In the genomic region with DNA sequence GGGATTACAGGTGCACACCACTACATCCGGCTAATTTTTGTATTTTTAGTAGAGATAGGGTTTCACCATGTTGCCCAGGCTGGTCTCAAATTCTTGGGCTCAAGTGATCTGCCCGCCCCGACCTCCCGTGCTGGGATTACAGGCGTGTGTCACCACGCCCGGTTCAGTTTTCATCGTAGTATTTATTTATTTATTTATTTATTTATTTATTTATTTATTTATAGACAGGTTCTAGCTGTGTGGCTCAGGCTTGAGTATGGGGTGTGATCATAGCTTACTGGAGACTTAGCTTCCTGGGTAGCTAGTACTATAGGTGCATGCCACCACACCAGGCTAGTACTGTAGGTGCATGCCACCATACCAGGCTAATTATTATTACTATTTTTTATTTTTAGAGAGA, we compare ENCODE assay signal across 15 cellular contexts.
"Had no signal": no experiment of that assay in that cellular context is flagged by ENCODE, and none has a peak within 500 bp of the region (broad histone marks: within the 10 kb centered on the region; RNA-seq: fewer than 3 reads in every experiment).

No MANE protein-coding gene starts in this region.

- H3K27me3 Mint-ChIP-seq: dendritic cell treated with granulocyte-macrophage colony-stimulating factor and Interleukin-4, amounts not matched to agents 40 ng/mL and 50 ng/mL, for 4 days had no signal

- H3K9me3 ChIP-seq: colonic mucosa, esophagus squamous epithelium, gastrocnemius medialis, left lung, lower lobe of right lung, mucosa of descending colon had no signal

- H3K36me3 Mint-ChIP-seq: memory B cell, naive B cell had no signal

- H3K4me3 ChIP-seq: colonic mucosa, esophagus squamous epithelium, gastrocnemius medialis, heart right ventricle, left lung, lower lobe of right lung, mucosa of descending colon had no signal

- H3K4me1 Mint-ChIP-seq: endodermal cell, memory B cell, naive B cell had no signal

- H3K4me1 ChIP-seq: colonic mucosa, gastrocnemius medialis, lower lobe of right lung had no signal

- H3K27ac ChIP-seq: colonic mucosa, epithelial cell of prostate, esophagus squamous epithelium, gastrocnemius medialis, heart right ventricle, left lung, lower lobe of right lung had no signal

- H3K27ac Mint-ChIP-seq: dendritic cell treated with granulocyte-macrophage colony-stimulating factor and Interleukin-4, amounts not matched to agents 40 ng/mL and 50 ng/mL, for 4 days; effector memory CD8-positive, alpha-beta T cell; endodermal cell; memory B cell had no signal

- DNase-seq: cortex of kidney, esophagus squamous epithelium, kidney, left lung, lower lobe of right lung had no signal

- H3K9me3 Mint-ChIP-seq: dendritic cell treated with granulocyte-macrophage colony-stimulating factor and Interleukin-4, amounts not matched to agents 40 ng/mL and 50 ng/mL, for 4 days; effector memory CD8-positive, alpha-beta T cell; endodermal cell had no signal

- H3K4me3 Mint-ChIP-seq: dendritic cell treated with granulocyte-macrophage colony-stimulating factor and Interleukin-4, amounts not matched to agents 40 ng/mL and 50 ng/mL, for 4 days; effector memory CD8-positive, alpha-beta T cell; endodermal cell; memory B cell; naive B cell had no signal
